In the genomic region with DNA sequence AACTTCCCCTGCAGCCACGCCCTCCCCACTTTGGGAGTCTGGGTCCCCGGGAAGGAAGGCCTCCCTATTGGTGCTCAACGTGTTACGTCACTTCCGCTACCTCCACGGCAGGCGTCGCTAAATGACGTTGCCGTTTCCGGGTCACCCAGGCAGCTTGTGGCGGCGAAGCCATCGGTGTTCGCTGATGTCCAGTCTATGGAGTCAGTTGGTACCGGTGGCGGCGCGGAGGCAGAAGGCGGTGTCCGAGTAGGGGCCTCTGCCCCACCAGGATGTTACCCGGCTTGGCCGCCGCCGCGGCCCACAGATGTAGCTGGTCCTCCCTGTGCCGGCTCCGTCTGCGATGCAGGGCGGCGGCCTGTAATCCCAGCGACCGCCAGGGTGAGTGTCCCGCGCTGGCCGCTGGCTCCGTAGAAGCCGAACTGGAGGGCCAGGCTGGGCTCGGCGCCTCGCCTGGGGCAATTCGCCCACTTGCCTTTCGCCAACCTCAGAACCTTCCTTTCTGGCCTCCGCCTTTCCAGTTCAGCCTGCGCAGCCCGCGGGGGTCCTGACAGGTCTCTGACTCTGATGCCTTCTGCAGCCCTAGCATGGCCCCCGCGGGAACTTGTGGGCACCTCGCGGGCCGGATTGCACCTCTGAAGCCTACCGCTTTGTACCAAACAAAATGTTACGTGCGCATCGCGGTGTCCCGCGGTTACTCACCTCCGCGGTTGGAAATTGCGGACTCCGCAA, we compare ENCODE assay signal across 1 cellular context.
A peak's percentile ranks its signal among the peaks of the same experiment; 100 is the strongest.
TF ChIP-seq lines count a peak whose summit lies in the region.

TSS of gene SLC30A9 (plus strand) at position 148 of the 729 bp plus-strand sequence. CDS start at position 270, 122 bp downstream.

TF ChIP-seq in HepG2, 621 proteins besides CTCF, POLR2A, EP300 and RAD21 (continues in another document):
- TF ChIP-seq ZHX2 (IDR thresholded peaks at IDR 0.05; ENCODE audit: low read depth) (peak; percentile 99), ZHX2 (CRISPR knock-in tag; IDR thresholded peaks at IDR 0.05; ENCODE audit: borderline replicate concordance) (no peak; the same call in 1 of the 2 replicates), DR1 (CRISPR knock-in tag; IDR thresholded peaks at IDR 0.05) (peak; percentile 79; the same call in 1 of the 2 replicates), CEBPG (CRISPR knock-in tag; IDR thresholded peaks at IDR 0.05) (peak; percentile 73), SNAI1 (CRISPR knock-in tag; IDR thresholded peaks at IDR 0.05; ENCODE audit: borderline replicate concordance) (0 out of 2 replicates have a peak, but pooled peaks have one; percentile 36), BHLHE40 (IDR thresholded peaks at IDR 0.05; ENCODE audit: low read length) (0 out of 2 replicates have a peak, but pooled peaks have one; percentile 30), SP4 (CRISPR knock-in tag; IDR thresholded peaks at IDR 0.05) (peak; percentile 47; the same call in 1 of the 2 replicates), ZNF781 (CRISPR knock-in tag; IDR thresholded peaks at IDR 0.05; ENCODE audit: borderline replicate concordance, not compliant biosample characterization) (peak; percentile 92), ZNF567 (CRISPR knock-in tag; IDR thresholded peaks at IDR 0.05; ENCODE audit: borderline replicate concordance) (peak; percentile 70; the same call in 1 of the 2 replicates), SIN3A (IDR thresholded peaks at IDR 0.05; ENCODE audit: borderline replicate concordance, low read depth, low read length) (peak; percentile 91; the same call in 1 of the 2 replicates), ZNF143 (CRISPR knock-in tag; IDR thresholded peaks at IDR 0.05) (peak; percentile 71), XRCC5 (optimal IDR thresholded peaks at IDR 0.05; ENCODE audit: low read length) (peak; percentile 50), ARID2 (CRISPR knock-in tag; IDR thresholded peaks at IDR 0.05; ENCODE audit: borderline replicate concordance) (no peak), ATAD3A (CRISPR knock-in tag; IDR thresholded peaks at IDR 0.05) (no peak), HNRNPL (IDR thresholded peaks at IDR 0.05; ENCODE audit: low read depth, low read length) (peak; percentile 71), ZNF468 (CRISPR knock-in tag; IDR thresholded peaks at IDR 0.05) (no peak), HCFC1 (IDR thresholded peaks at IDR 0.05; ENCODE audit: low read depth, low read length) (peak; percentile 29; the same call in 1 of the 2 replicates), MTA1 (CRISPR knock-in tag; IDR thresholded peaks at IDR 0.05; ENCODE audit: borderline replicate concordance) (no peak), NFYC (CRISPR knock-in tag; IDR thresholded peaks at IDR 0.05) (peak; percentile 79), ARNT2 (CRISPR knock-in tag; IDR thresholded peaks at IDR 0.05; ENCODE audit: low read depth) (peak; percentile 89), SOX5 (CRISPR knock-in tag; IDR thresholded peaks at IDR 0.05; ENCODE audit: borderline replicate concordance) (0 out of 2 replicates have a peak, but pooled peaks have one; percentile 29), IKZF4 (CRISPR knock-in tag; IDR thresholded peaks at IDR 0.05; ENCODE audit: borderline replicate concordance, low read depth, not compliant biosample characterization) (peak; percentile 81), HIC2 (CRISPR knock-in tag; IDR thresholded peaks at IDR 0.05; ENCODE audit: low read depth) (0 out of 2 replicates have a peak, but pooled peaks have one; percentile 25), TRAFD1 (CRISPR knock-in tag; IDR thresholded peaks at IDR 0.05; ENCODE audit: borderline replicate concordance) (no peak), HOXA3 (CRISPR knock-in tag; IDR thresholded peaks at IDR 0.05) (peak; percentile 99), ZNF546 (CRISPR knock-in tag; conservative IDR thresholded peaks at IDR 0.05) (0 out of 2 replicates have a peak, but pooled peaks have one; percentile 73), YY1 (IDR thresholded peaks at IDR 0.05; ENCODE audit: insufficient read depth, insufficient replicate concordance, low read depth, low read length) (peak; percentile 68), NKX3-1 (CRISPR knock-in tag; IDR thresholded peaks at IDR 0.05) (0 out of 2 replicates have a peak, but pooled peaks have one; percentile 71), ZFY (CRISPR knock-in tag; IDR thresholded peaks at IDR 0.05) (peak; percentile 97), FOXC1 (CRISPR knock-in tag; IDR thresholded peaks at IDR 0.05; ENCODE audit: borderline replicate concordance) (peak; percentile 93), ZNF569 (CRISPR knock-in tag; IDR thresholded peaks at IDR 0.05; ENCODE audit: borderline replicate concordance) (0 out of 2 replicates have a peak, but pooled peaks have one; percentile 51), ZNF317 (CRISPR knock-in tag; IDR thresholded peaks at IDR 0.05) (no peak), CREB1 (IDR thresholded peaks at IDR 0.05) (peak; percentile 98), CREB1 (CRISPR knock-in tag; IDR thresholded peaks at IDR 0.05) (peak; percentile 98), FOXK1 (CRISPR knock-in tag; IDR thresholded peaks at IDR 0.05; ENCODE audit: borderline replicate concordance, low read depth) (peak; percentile 78; the same call in 1 of the 2 replicates), YEATS4 (CRISPR knock-in tag; IDR thresholded peaks at IDR 0.05; ENCODE audit: borderline replicate concordance) (peak; percentile 74), GATAD1 (CRISPR knock-in tag; IDR thresholded peaks at IDR 0.05) (peak; percentile 97), SMAD3 (CRISPR knock-in tag; IDR thresholded peaks at IDR 0.05) (0 out of 2 replicates have a peak, but pooled peaks have one; percentile 37), TAF15 (IDR thresholded peaks at IDR 0.05; ENCODE audit: low read depth, low read length, poor library complexity, severe bottlenecking) (no peak), RARG (CRISPR knock-in tag; IDR thresholded peaks at IDR 0.05; ENCODE audit: low read depth) (no peak), ZFX (CRISPR knock-in tag; IDR thresholded peaks at IDR 0.05; ENCODE audit: low read depth) (peak; percentile 95)
- TF ChIP-seq, protein P1, sequence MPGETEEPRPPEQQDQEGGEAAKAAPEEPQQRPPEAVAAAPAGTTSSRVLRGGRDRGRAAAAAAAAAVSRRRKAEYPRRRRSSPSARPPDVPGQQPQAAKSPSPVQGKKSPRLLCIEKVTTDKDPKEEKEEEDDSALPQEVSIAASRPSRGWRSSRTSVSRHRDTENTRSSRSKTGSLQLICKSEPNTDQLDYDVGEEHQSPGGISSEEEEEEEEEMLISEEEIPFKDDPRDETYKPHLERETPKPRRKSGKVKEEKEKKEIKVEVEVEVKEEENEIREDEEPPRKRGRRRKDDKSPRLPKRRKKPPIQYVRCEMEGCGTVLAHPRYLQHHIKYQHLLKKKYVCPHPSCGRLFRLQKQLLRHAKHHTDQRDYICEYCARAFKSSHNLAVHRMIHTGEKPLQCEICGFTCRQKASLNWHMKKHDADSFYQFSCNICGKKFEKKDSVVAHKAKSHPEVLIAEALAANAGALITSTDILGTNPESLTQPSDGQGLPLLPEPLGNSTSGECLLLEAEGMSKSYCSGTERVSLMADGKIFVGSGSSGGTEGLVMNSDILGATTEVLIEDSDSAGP (CRISPR knock-in tag; IDR thresholded peaks at IDR 0.05; ENCODE audit: borderline replicate concordance) = peak; percentile 93
- TF ChIP-seq, protein P2, sequence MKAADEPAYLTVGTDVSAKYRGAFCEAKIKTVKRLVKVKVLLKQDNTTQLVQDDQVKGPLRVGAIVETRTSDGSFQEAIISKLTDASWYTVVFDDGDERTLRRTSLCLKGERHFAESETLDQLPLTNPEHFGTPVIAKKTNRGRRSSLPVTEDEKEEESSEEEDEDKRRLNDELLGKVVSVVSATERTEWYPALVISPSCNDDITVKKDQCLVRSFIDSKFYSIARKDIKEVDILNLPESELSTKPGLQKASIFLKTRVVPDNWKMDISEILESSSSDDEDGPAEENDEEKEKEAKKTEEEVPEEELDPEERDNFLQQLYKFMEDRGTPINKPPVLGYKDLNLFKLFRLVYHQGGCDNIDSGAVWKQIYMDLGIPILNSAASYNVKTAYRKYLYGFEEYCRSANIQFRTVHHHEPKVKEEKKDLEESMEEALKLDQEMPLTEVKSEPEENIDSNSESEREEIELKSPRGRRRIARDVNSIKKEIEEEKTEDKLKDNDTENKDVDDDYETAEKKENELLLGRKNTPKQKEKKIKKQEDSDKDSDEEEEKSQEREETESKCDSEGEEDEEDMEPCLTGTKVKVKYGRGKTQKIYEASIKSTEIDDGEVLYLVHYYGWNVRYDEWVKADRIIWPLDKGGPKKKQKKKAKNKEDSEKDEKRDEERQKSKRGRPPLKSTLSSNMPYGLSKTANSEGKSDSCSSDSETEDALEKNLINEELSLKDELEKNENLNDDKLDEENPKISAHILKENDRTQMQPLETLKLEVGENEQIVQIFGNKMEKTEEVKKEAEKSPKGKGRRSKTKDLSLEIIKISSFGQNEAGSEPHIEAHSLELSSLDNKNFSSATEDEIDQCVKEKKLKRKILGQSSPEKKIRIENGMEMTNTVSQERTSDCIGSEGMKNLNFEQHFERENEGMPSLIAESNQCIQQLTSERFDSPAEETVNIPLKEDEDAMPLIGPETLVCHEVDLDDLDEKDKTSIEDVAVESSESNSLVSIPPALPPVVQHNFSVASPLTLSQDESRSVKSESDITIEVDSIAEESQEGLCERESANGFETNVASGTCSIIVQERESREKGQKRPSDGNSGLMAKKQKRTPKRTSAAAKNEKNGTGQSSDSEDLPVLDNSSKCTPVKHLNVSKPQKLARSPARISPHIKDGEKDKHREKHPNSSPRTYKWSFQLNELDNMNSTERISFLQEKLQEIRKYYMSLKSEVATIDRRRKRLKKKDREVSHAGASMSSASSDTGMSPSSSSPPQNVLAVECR (CRISPR knock-in tag; IDR thresholded peaks at IDR 0.05; ENCODE audit: borderline replicate concordance) = peak; percentile 92
